Comparison of ENCODE assay signal across 9 cellular contexts in the genomic region with DNA sequence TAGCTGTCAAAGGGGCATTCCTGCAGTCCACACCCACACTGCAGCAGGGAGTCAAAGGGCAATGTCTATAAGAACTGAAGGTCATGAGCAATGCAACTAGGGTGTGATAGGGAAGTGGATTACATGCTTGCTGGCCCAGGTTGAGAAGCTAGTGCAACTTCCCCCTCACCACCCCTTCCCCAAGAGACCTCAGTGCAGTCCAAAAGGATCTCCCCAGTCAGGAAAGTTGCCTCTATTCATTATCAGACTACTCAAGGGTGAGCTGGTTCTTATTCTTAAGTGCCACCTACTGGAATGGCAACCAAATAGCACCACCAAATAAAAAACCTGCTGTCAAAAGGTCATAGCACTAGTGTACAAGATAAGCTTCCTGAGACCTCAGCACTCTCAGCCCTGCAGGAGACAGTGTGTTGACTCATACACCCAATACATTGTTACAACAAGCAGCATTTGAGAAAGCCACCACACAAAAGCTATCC. TPM values are rescaled to one million over a fixed set of nuclear protein-coding genes. Genes with fewer than 3 reads are reported as not detected.
A peak's percentile ranks its signal among the peaks of the same experiment; 100 is the strongest.
DNase-seq lines count a peak whose midpoint lies in the region; ATAC-seq, FAIRE-seq and TF ChIP-seq lines count a peak whose summit lies in the region.
"Had no signal": no experiment of that assay in that cellular context is flagged by ENCODE, and none has a peak within 500 bp of the region (broad histone marks: within the 10 kb centered on the region; RNA-seq: fewer than 3 reads in every experiment).

No MANE protein-coding gene starts in this region.

- no peaks in the 10 kb centered on the region for H3K36me3 ChIP-seq in HepG2 (replicated peaks in 1 of 2; ENCODE audit: control insufficient read depth in 1 of 2, insufficient read depth in 2 of 2, low read length in 2 of 2)

- TF ChIP-seq EP300 in HepG2 (IDR thresholded peaks at IDR 0.05; ENCODE audit: low read depth in 2 of 2, low read length in 2 of 2): no peak
- no peak for TF ChIP-seq EP300 in HepG2 (CRISPR knock-in tag; IDR thresholded peaks at IDR 0.05; ENCODE audit: borderline replicate concordance)

- peaks cover 5% of the 10 kb centered on the region; the same call in 1 of the 2 replicates for H3K9me3 ChIP-seq in HepG2 (ENCODE audit: low read length)
- H3K9me3 ChIP-seq in CD4-positive, alpha-beta T cell (ENCODE audit: control insufficient read depth, low read length): peaks cover 9% of the 10 kb centered on the region

- CTCF ChIA-PET in HepG2 (lab: Yijun Ruan, JAX; ENCODE audit: low intra/inter-chr PET ratio, low total read pairs): no interaction called here
- CTCF ChIA-PET in CD4-positive, alpha-beta T cell (lab: Charles Lee): no interaction called here

- H3K4me1 Mint-ChIP-seq in CD4-positive, alpha-beta T cell (ENCODE audit: low read depth): peaks cover 13% of the 10 kb centered on the region

- H3K9ac ChIP-seq in HepG2 (ENCODE audit: insufficient read depth, low read depth, low read length): no peak overlapping the region

- H3K27me3 ChIP-seq in HepG2 (ENCODE audit: control insufficient read depth in 1 of 2, insufficient read depth in 2 of 2, low read length in 2 of 2): no peaks in the 10 kb centered on the region
- no peaks in the 10 kb centered on the region for H3K27me3 ChIP-seq in CD4-positive, alpha-beta T cell (ENCODE audit: control insufficient read depth, insufficient read depth, low read length)

- peaks cover 9% of the 10 kb centered on the region for H3K4me1 ChIP-seq in HepG2 (ENCODE audit: insufficient read depth, low read length)

- H3K79me2 ChIP-seq in HepG2 (ENCODE audit: insufficient read depth, low read length): no peaks in the 10 kb centered on the region

- TF ChIP-seq POLR2A in HepG2 (IDR thresholded peaks at IDR 0.05; ENCODE audit: insufficient read depth in 1 of 2, low read depth in 2 of 2, low read length in 2 of 2): no peak

- peak; percentile 48 for ATAC-seq in HG02678 (IDR thresholded peaks at IDR 0.05; ENCODE audit: unreplicated experiment)
- peak; percentile 88 for ATAC-seq in HepG2
- ATAC-seq in HG03354 (IDR thresholded peaks at IDR 0.05; ENCODE audit: poor library complexity, severe bottlenecking, unreplicated experiment): no peak
- no peak for ATAC-seq in CD4-positive, alpha-beta T cell (ENCODE audit: poor library complexity)

- H4K20me1 ChIP-seq in HepG2 (ENCODE audit: insufficient read depth, low read length): no peaks in the 10 kb centered on the region

- DNase-seq in RPMI8226: peak; percentile 35
- DNase-seq in HepG2 (ENCODE audit: low spot score): peak; percentile 41
- DNase-seq in NCI-H526 treated with DMSO at 0.1 percent for 48 hours (lab: John Stamatoyannopoulos, UW): no peak
- DNase-seq in stimulated activated CD4-positive, alpha-beta T cell treated with anti-CD3 and anti-CD28 coated beads, Interleukin-4, amount 100 ng/mL, for 1 hour: no peak
- no peak for DNase-seq in CD4-positive, alpha-beta T cell
- DNase-seq: substantia nigra had no signal

- BruUV-seq in HepG2 (replicated peaks; lab: Mats Ljungman, UMichigan): no TSS peak

- TF ChIP-seq CTCF in GM12875 (IDR thresholded peaks at IDR 0.05; ENCODE audit: borderline replicate concordance, insufficient read depth, low read depth, low read length) (peak; percentile 43; the same call in 1 of the 2 replicates), HepG2 (CRISPR knock-in tag; IDR thresholded peaks at IDR 0.05) (peak; percentile 41)
- TF ChIP-seq CTCF in CD4-positive, alpha-beta T cell (IDR thresholded peaks at IDR 0.05): no peak

- no peaks in the 10 kb centered on the region for H3K27me3 Mint-ChIP-seq in CD4-positive, alpha-beta T cell

- H2AFZ ChIP-seq in HepG2 (ENCODE audit: low read length): no peak overlapping the region

- H3K27ac Mint-ChIP-seq in CD4-positive, alpha-beta T cell: no peak overlapping the region

- no peak overlapping the region for H3K4me3 Mint-ChIP-seq in CD4-positive, alpha-beta T cell

- no peak overlapping the region for H3K4me2 ChIP-seq in HepG2 (ENCODE audit: low read depth, low read length)

- peaks cover 53% of the 10 kb centered on the region for H3K36me3 Mint-ChIP-seq in CD4-positive, alpha-beta T cell (ENCODE audit: low read depth)

- FAIRE-seq in HepG2 (lab: Jason Lieb, UNC): peak; percentile 15

- H3K9me3 Mint-ChIP-seq in CD4-positive, alpha-beta T cell: peaks cover 12% of the 10 kb centered on the region

- no peak overlapping the region for H3K27ac ChIP-seq in HepG2 (ENCODE audit: extremely low read length, insufficient read depth, low read length)
- no peak overlapping the region for H3K27ac ChIP-seq in CD4-positive, alpha-beta T cell (ENCODE audit: low read depth, low read length)

- intact Hi-C loops in HepG2 (cut with micrococcal nuclease; ENCODE audit: unreplicated experiment): no loop called here
- intact Hi-C loops in CD4-positive, alpha-beta T cell (cut with DNase I, micrococcal nuclease): no loop called here

- in situ Hi-C loops in HepG2 (cut with HindIII; ENCODE audit: extremely low pct_ligation_motif_present, low pct_unique_long_range_greater_than_20kb): no loop called here

- H3K4me3 ChIP-seq in GM12875 (ENCODE audit: low read depth, low read length) (no peak overlapping the region), HepG2 (replicated peaks in 1 of 3; ENCODE audit: insufficient read depth in 1 of 3, low read depth in 2 of 3, low read length in 3 of 3) (no peak overlapping the region)

- TF ChIP-seq RAD21 in HepG2 (CRISPR knock-in tag; IDR thresholded peaks at IDR 0.05): no peak

- POLR2A ChIA-PET in HepG2 (lab: Yijun Ruan, JAX): no interaction called here
- POLR2A ChIA-PET in CD4-positive, alpha-beta T cell (lab: Charles Lee): no interaction called here

TF ChIP-seq in HepG2, 621 proteins besides CTCF, POLR2A, EP300 and RAD21 (continues in another document):
- TF ChIP-seq MEIS2 (CRISPR knock-in tag; IDR thresholded peaks at IDR 0.05): no peak
- no peak for TF ChIP-seq SMYD3 (CRISPR knock-in tag; IDR thresholded peaks at IDR 0.05)
- TF ChIP-seq, protein P1, sequence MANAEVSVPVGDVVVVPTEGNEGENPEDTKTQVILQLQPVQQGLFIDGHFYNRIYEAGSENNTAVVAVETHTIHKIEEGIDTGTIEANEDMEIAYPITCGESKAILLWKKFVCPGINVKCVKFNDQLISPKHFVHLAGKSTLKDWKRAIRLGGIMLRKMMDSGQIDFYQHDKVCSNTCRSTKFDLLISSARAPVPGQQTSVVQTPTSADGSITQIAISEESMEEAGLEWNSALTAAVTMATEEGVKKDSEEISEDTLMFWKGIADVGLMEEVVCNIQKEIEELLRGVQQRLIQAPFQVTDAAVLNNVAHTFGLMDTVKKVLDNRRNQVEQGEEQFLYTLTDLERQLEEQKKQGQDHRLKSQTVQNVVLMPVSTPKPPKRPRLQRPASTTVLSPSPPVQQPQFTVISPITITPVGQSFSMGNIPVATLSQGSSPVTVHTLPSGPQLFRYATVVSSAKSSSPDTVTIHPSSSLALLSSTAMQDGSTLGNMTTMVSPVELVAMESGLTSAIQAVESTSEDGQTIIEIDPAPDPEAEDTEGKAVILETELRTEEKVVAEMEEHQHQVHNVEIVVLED (CRISPR knock-in tag; IDR thresholded peaks at IDR 0.05; ENCODE audit: borderline replicate concordance): no peak
- TF ChIP-seq ZNF12 (CRISPR knock-in tag; IDR thresholded peaks at IDR 0.05): peak; percentile 59; the same call in 1 of the 2 replicates
- TF ChIP-seq GATA4 (IDR thresholded peaks at IDR 0.05; ENCODE audit: borderline replicate concordance, low read depth): no peak
- TF ChIP-seq ZNF230 (CRISPR knock-in tag; IDR thresholded peaks at IDR 0.05): peak; percentile 99
- TF ChIP-seq, protein P2, sequence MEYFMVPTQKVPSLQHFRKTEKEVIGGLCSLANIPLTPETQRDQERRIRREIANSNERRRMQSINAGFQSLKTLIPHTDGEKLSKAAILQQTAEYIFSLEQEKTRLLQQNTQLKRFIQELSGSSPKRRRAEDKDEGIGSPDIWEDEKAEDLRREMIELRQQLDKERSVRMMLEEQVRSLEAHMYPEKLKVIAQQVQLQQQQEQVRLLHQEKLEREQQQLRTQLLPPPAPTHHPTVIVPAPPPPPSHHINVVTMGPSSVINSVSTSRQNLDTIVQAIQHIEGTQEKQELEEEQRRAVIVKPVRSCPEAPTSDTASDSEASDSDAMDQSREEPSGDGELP (IDR thresholded peaks at IDR 0.05; ENCODE audit: borderline replicate concordance, low read depth): no peak
- peak; percentile 15; the same call in 1 of the 2 replicates for TF ChIP-seq FOSL2 (CRISPR knock-in tag; IDR thresholded peaks at IDR 0.05)

RNA-seq across cellular contexts. Expression of a gene that starts 28.2 kb away (rescaled TPM):
- 19.3 and 25.2 TPM in 2 replicates for total RNA-seq in HepG2 (2016; rRNA removed; fragmentation: Illumina TruSeq; extraction: Trizol)
- 2.0 and 3.7 TPM in 2 replicates for total RNA-seq in HepG2 (2016; cell fraction: cytosol; rRNA removed; fragmentation: Illumina TruSeq; extraction: Trizol; ENCODE audit: low read depth)
- total RNA-seq in HepG2 (2016; cell fraction: insoluble cytoplasmic fraction; rRNA removed; fragmentation: Illumina TruSeq; extraction: Trizol): 19.2 and 25.5 TPM in 2 replicates
- total RNA-seq in HepG2 (2016; cell fraction: membrane; rRNA removed; fragmentation: Illumina TruSeq; extraction: Trizol): 6.9 and 7.2 TPM in 2 replicates
- 24.2 and 24.8 TPM in 2 replicates for total RNA-seq in HepG2 (2016; cell fraction: nucleus; rRNA removed; fragmentation: Illumina TruSeq; extraction: Trizol)
- 5.5 and 5.8 TPM in 2 replicates for polyA plus RNA-seq in HepG2 (2011; rRNA removed)
- polyA plus RNA-seq in HepG2 (2011; cell fraction: cytosol; rRNA removed): 1.8 and 4.4 TPM in 2 replicates
- 3.8 and 8.0 TPM in 2 replicates for polyA plus RNA-seq in HepG2 (2011; cell fraction: nucleus; rRNA removed)
- polyA plus RNA-seq in HepG2 (2012): 6.8 and 8.2 TPM in 2 replicates
- 1.0 and 1.2 TPM in 2 replicates for polyA plus RNA-seq in HepG2 (2016; cell fraction: cytosol; fragmentation: Illumina TruSeq; extraction: Trizol; ENCODE audit: low read depth)
- 17.4 and 20.2 TPM in 2 replicates for polyA plus RNA-seq in HepG2 (2016; cell fraction: insoluble cytoplasmic fraction; fragmentation: Illumina TruSeq; extraction: Trizol; ENCODE audit: low read depth)
- 3.2 and 3.4 TPM in 2 replicates for polyA plus RNA-seq in HepG2 (2016; cell fraction: membrane; fragmentation: Illumina TruSeq; extraction: Trizol; ENCODE audit: low read depth)
- 23.0 and 24.0 TPM in 2 replicates for polyA plus RNA-seq in HepG2 (2016; cell fraction: nucleus; fragmentation: Illumina TruSeq; extraction: Trizol; ENCODE audit: insufficient read depth, low read depth)
- 6.5 and 7.6 TPM in 2 replicates for polyA minus RNA-seq in HepG2 (2011; rRNA and poly(A)+ RNA removed; ENCODE audit: low replicate concordance)
- 3.7 and 4.7 TPM in 2 replicates for polyA minus RNA-seq in HepG2 (2011; cell fraction: cytosol; rRNA and poly(A)+ RNA removed)
- polyA minus RNA-seq in HepG2 (2011; cell fraction: nucleus; rRNA and poly(A)+ RNA removed): 39.0 and 45.6 TPM in 2 replicates
- 10 to 100 TPM; 11.0 to 11.9 TPM for total RNA-seq in CD4-positive, alpha-beta T cell

Comparison
In these comparisons a context has a peak if more than half of its experiments do, and no peak if none do; other contexts are left out.
1. ATAC-seq: peak in HG02678 (single experiment) and HepG2 (single experiment); none in HG03354 (single experiment) and CD4-positive, alpha-beta T cell (single experiment).
2. DNase-seq: peak in RPMI8226 (single experiment) and HepG2 (single experiment); none in NCI-H526 treated with DMSO at 0.1 percent for 48 hours (single experiment), stimulated activated CD4-positive, alpha-beta T cell treated with anti-CD3 and anti-CD28 coated beads, Interleukin-4, amount 100 ng/mL, for 1 hour (single experiment) and CD4-positive, alpha-beta T cell (0 of 10).